Comparison of ENCODE assay signal across 8 cellular contexts in the genomic region with DNA sequence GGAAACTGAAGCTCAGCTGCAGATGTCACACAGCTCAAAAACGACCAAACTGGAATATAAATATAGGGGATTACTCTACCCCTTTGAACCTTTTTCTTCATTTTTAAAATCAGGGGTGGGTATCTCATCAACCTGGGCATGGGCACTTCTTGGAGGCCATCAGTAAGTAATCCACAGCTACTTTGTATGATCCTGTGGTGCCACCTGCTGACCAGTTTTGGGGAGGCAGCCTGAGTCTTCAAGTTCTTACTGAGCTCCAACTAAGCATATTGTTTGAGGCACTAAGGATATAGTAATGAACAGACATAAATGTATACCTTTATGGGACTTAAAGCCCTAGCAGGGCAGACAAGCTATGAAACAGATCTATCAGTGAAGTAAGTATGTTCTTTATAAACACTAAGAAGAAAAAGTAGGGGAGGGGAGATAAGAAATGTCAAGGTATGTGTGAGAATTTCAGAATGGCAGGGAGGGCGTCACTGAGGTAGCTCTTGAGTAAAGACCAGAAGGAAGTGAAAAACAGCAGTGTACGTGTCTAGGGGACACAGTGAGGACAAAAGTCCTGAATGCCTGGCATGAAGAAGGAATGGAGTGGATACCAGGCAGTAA. TPM values are rescaled to one million over a fixed set of nuclear protein-coding genes. Genes with fewer than 3 reads are reported as not detected.
DNase-seq lines count a peak whose midpoint lies in the region; ATAC-seq lines count a peak whose summit lies in the region.

No MANE protein-coding gene starts in this region.

- no peaks in the 10 kb centered on the region for H3K36me3 Mint-ChIP-seq in central memory CD8-positive, alpha-beta T cell (ENCODE audit: insufficient read depth)

- H3K4me3 Mint-ChIP-seq in central memory CD8-positive, alpha-beta T cell, result no peak overlapping the region

- ATAC-seq in GM21390 (IDR thresholded peaks at IDR 0.05; ENCODE audit: unreplicated experiment) (peak; percentile 60), left lobe of liver (peak; percentile 91), HG03571 (IDR thresholded peaks at IDR 0.05; ENCODE audit: unreplicated experiment) (no peak)
- peak; percentile 36 for ATAC-seq in central memory CD8-positive, alpha-beta T cell (replicated peaks; ENCODE audit: extremely low read depth, poor library complexity, severe bottlenecking)

- H3K27ac Mint-ChIP-seq in central memory CD8-positive, alpha-beta T cell (ENCODE audit: low read depth), result no peak overlapping the region

- H3K9me3 Mint-ChIP-seq in central memory CD8-positive, alpha-beta T cell, result no peaks in the 10 kb centered on the region

- DNase-seq in D341Med (ENCODE audit: low spot score) (peak; percentile 71), NCI-H128 (lab: John Stamatoyannopoulos, UW; ENCODE audit: unreplicated experiment) (peak; percentile 55), left lobe of liver (ENCODE audit: low spot score) (peak; percentile 74)
- peak; percentile 72 for DNase-seq in activated CD4-positive, CD25-positive, alpha-beta regulatory T cell treated with anti-CD3 and anti-CD28 coated beads, Interleukin-2, amount 50 U/mL, for 72 hours
- DNase-seq in central memory CD8-positive, alpha-beta T cell (ENCODE audit: low spot score in 2 of 2), result peak; percentile 44 to 55
- peak; percentile 48 to 68 (median 57) for DNase-seq in stimulated activated CD4-positive, alpha-beta T cell treated with anti-CD3 and anti-CD28 coated beads, TNF-alpha, amount 100 ng/mL, for 24 hours (ENCODE audit: low read depth in 3 of 3)

- no peaks in the 10 kb centered on the region for H3K4me1 Mint-ChIP-seq in central memory CD8-positive, alpha-beta T cell

- H3K27me3 Mint-ChIP-seq in central memory CD8-positive, alpha-beta T cell, result no peaks in the 10 kb centered on the region

RNA-seq across cellular contexts. Expression of a gene that starts 18.4 kb away (rescaled TPM):
- total RNA-seq in left lobe of liver, result 1.2 TPM
